In genomic region chr9:37988602-37989001, GRCh38 we compare ENCODE assay signal across 14 cellular contexts.
"Had no signal": no experiment of that assay in that cellular context is flagged by ENCODE, and none has a peak within 500 bp of the region (broad histone marks: within the 10 kb centered on the region; RNA-seq: fewer than 3 reads in every experiment).

No MANE protein-coding gene starts in this region.

- H3K27ac ChIP-seq: cardiac muscle cell, upper lobe of right lung had no signal

- H3K9me3 ChIP-seq: upper lobe of right lung had no signal

- H3K4me3 Mint-ChIP-seq: activated naive CD4-positive, alpha-beta T cell treated with anti-CD3 and anti-CD28 coated beads, Interleukin-2, amount 50 U/mL, for 24 hours; nephron; stimulated activated naive CD8-positive, alpha-beta T cell treated with anti-CD3 and anti-CD28 coated beads, Interleukin-15, amount 100 ng/mL, for 72 hours had no signal

- H3K27me3 ChIP-seq: cardiac muscle cell, upper lobe of right lung had no signal

- DNase-seq: activated CD4-positive, alpha-beta T cell treated with anti-CD3 and anti-CD28 coated beads for 1 hour; activated CD4-positive, alpha-beta T cell treated with anti-CD3 and anti-CD28 coated beads, Interleukin-2, amount 50 U/mL, for 4 hours; activated gamma-delta T cell; occipital lobe; stimulated activated naive CD8-positive, alpha-beta T cell treated with anti-CD3 and anti-CD28 coated beads, Interleukin-15, amount 100 ng/mL, for 72 hours; SW 1271; T-helper 2 cell had no signal

- H3K27ac Mint-ChIP-seq: activated naive CD4-positive, alpha-beta T cell treated with anti-CD3 and anti-CD28 coated beads, Interleukin-2, amount 50 U/mL, for 24 hours; stimulated activated naive CD8-positive, alpha-beta T cell treated with anti-CD3 and anti-CD28 coated beads, Interleukin-15, amount 100 ng/mL, for 72 hours had no signal

- ATAC-seq: upper lobe of right lung had no signal

- H3K27me3 Mint-ChIP-seq: activated naive CD4-positive, alpha-beta T cell treated with anti-CD3 and anti-CD28 coated beads, Interleukin-2, amount 50 U/mL, for 24 hours had no signal

- H3K36me3 Mint-ChIP-seq: activated naive CD4-positive, alpha-beta T cell treated with anti-CD3 and anti-CD28 coated beads, Interleukin-2, amount 50 U/mL, for 24 hours had no signal

- H3K9me3 Mint-ChIP-seq: activated naive CD4-positive, alpha-beta T cell treated with anti-CD3 and anti-CD28 coated beads, Interleukin-2, amount 50 U/mL, for 24 hours; nephron; stimulated activated naive CD8-positive, alpha-beta T cell treated with anti-CD3 and anti-CD28 coated beads, Interleukin-15, amount 100 ng/mL, for 72 hours had no signal

- FAIRE-seq: islet of Langerhans had no signal

- H3K4me3 ChIP-seq: cardiac muscle cell, lung, skin epidermis, upper lobe of right lung had no signal

- H3K36me3 ChIP-seq: cardiac muscle cell, upper lobe of right lung had no signal
